ENCODE assay signal across 9 cellular contexts in the genomic region with DNA sequence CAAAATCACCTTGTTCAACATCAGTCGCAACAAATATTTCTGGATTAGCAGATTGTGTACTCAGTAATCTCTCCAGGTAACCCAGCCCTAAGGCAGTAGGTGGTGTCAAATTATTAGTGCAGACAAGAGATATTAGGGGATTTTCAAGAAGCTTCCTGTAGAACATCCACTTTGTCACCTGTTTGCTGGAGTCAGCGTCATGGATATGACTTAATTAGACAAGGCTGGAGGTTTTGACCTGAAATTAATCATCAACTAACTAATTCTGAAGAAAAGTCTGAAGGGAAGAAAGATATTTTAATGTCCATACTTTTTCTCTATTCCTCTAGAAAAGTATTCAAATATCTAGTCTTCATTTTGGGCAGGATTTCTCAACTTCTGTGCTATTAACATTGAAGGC.
"Had no signal": no experiment of that assay in that cellular context is flagged by ENCODE, and none has a peak within 500 bp of the region (broad histone marks: within the 10 kb centered on the region; RNA-seq: fewer than 3 reads in every experiment).

No MANE protein-coding gene starts in this region.

- H2AFZ ChIP-seq: GM23338 had no signal

- H3K4me3 Mint-ChIP-seq: GM23338, H9 had no signal

- ATAC-seq: GM23338, K562 had no signal

- H3K27ac Mint-ChIP-seq: GM23338, H9 had no signal

- H3K4me2 ChIP-seq: GM23338 had no signal

- H3K4me3 ChIP-seq: GM23338, K562 had no signal

- H3K9me3 Mint-ChIP-seq: GM23338 had no signal

- FAIRE-seq: H1, H54, HTR-8/SVneo, K562 had no signal

- DNase-seq: H9, HCEC 1CT, IMR-90, KG1 had no signal
